Comparison of ENCODE assay signal across 25 cellular contexts in genomic region chr2:60437080-60437765, GRCh38.
DNase-seq lines count a peak whose midpoint lies in the region; ATAC-seq, FAIRE-seq and TF ChIP-seq lines count a peak whose summit lies in the region.
"Had no signal": no experiment of that assay in that cellular context is flagged by ENCODE, and none has a peak within 500 bp of the region (broad histone marks: within the 10 kb centered on the region; RNA-seq: fewer than 3 reads in every experiment).

No MANE protein-coding gene starts in this region.

- POLR2A ChIA-PET in WTC11 (lab: Charles Lee) = no interaction called here

- H3K9me3 Mint-ChIP-seq in IgD-negative memory B cell (no peaks in the 10 kb centered on the region), WTC11 (no peaks in the 10 kb centered on the region), nephron (no peaks in the 10 kb centered on the region)
- no peaks in the 10 kb centered on the region for H3K9me3 Mint-ChIP-seq in activated naive CD4-positive, alpha-beta T cell treated with anti-CD3 and anti-CD28 coated beads for 36 hours
- H3K9me3 Mint-ChIP-seq: CD4-positive, alpha-beta T cell had no signal

- H3K27ac Mint-ChIP-seq in IgD-negative memory B cell (peak overlapping the region; percentile 32 to 82 (median 54)), WTC11 (no peak overlapping the region), nephron (peak overlapping the region in 2 of 3 experiments; percentile 2 to 57)
- no peak overlapping the region for H3K27ac Mint-ChIP-seq in activated naive CD4-positive, alpha-beta T cell treated with anti-CD3 and anti-CD28 coated beads for 36 hours
- H3K27ac Mint-ChIP-seq: CD4-positive, alpha-beta T cell had no signal

- H3K4me3 ChIP-seq in BLaER1 treated with 17β-estradiol and CSF1 and Interleukin-3, amounts not matched to agents 10 nM and 100 nM = no peak overlapping the region
- H3K4me3 ChIP-seq: A549, K562, Peyer's patch, SK-N-MC had no signal

- TF ChIP-seq CTCF in WTC11 (IDR thresholded peaks at IDR 0.05) (no peak), nephron (IDR thresholded peaks at IDR 0.05; ENCODE audit: unreplicated experiment in 3 of 3) (no peak)

- H4K20me1 ChIP-seq in BLaER1 treated with 17β-estradiol and CSF1 and Interleukin-3, amounts not matched to agents 10 nM and 100 nM = no peaks in the 10 kb centered on the region

- H3K4me3 Mint-ChIP-seq in IgD-negative memory B cell (peak overlapping the region in 2 of 4 donors; percentile 8 to 45), WTC11 (no peak overlapping the region), nephron (no peak overlapping the region)
- no peak overlapping the region for H3K4me3 Mint-ChIP-seq in activated naive CD4-positive, alpha-beta T cell treated with anti-CD3 and anti-CD28 coated beads for 36 hours
- H3K4me3 Mint-ChIP-seq: CD4-positive, alpha-beta T cell had no signal

- peaks cover 33 to 64% (median 46%) of the 10 kb centered on the region in 10 experiments for H3K4me1 ChIP-seq in BLaER1 treated with 17β-estradiol and CSF1 and Interleukin-3, amounts not matched to agents 10 nM and 100 nM
- H3K4me1 ChIP-seq: A549, BE2C had no signal

- H3K9me3 ChIP-seq in BLaER1 treated with 17β-estradiol and CSF1 and Interleukin-3, amounts not matched to agents 10 nM and 100 nM (replicated peaks in 1 of 11) = no peaks in the 10 kb centered on the region
- H3K9me3 ChIP-seq: A549, BE2C, Peyer's patch had no signal

- CTCF ChIA-PET in WTC11 (lab: Charles Lee) = interaction anchor here (0.5 to 0.9 kb wide), 3 partner anchors 160 to 574 kb away, joined by 3 to 4 read pairs (median 3); no protein-coding TSS in a partner anchor
- CTCF ChIA-PET in activated naive CD4-positive, alpha-beta T cell treated with anti-CD3 and anti-CD28 coated beads for 36 hours (lab: Charles Lee) = interaction anchor here (0.6 kb wide), 1 partner anchor 176 kb away, joined by 4 read pairs; no protein-coding TSS in a partner anchor

- no peak for FAIRE-seq in RCC 7860 (lab: Jason Lieb, UNC)
- FAIRE-seq: A549, K562 had no signal

- peak; percentile 52 for ATAC-seq in WTC11
- ATAC-seq: A549, HCT116, K562, Right ventricle myocardium inferior had no signal

- H3K27me3 Mint-ChIP-seq in IgD-negative memory B cell (no peaks in the 10 kb centered on the region), WTC11 (ENCODE audit: low read depth) (peaks cover 10% of the 10 kb centered on the region), nephron (ENCODE audit: low read depth) (no peaks in the 10 kb centered on the region)
- H3K27me3 Mint-ChIP-seq in activated naive CD4-positive, alpha-beta T cell treated with anti-CD3 and anti-CD28 coated beads for 36 hours (ENCODE audit: low read depth) = peaks cover 2% of the 10 kb centered on the region

- peak overlapping the region in 6 of 11 experiments; percentile 2 to 74 (median 24); a peak in 4 of 22 replicates for H3K27ac ChIP-seq in BLaER1 treated with 17β-estradiol and CSF1 and Interleukin-3, amounts not matched to agents 10 nM and 100 nM
- H3K27ac ChIP-seq: A549, Peyer's patch, SK-N-MC had no signal

- DNase-seq in WTC11 (ENCODE audit: low spot score) (peak; percentile 23), DMS153 (lab: John Stamatoyannopoulos, UW) (no peak), epidermal melanocyte (ENCODE audit: insufficient read length, low spot score) (no peak), RCC 7860 (ENCODE audit: low spot score) (no peak)
- no peak for DNase-seq in activated naive CD4-positive, alpha-beta T cell treated with anti-CD3 and anti-CD28 coated beads for 36 hours
- DNase-seq: BE2C; CD4-positive, alpha-beta T cell; COR-L47; DMS 273 treated with DMSO at 0.1 percent for 48 hours; GDM1; GOT3; NCI-H1092; NCI-H1436 treated with DMSO at 0.1 percent for 48 hours; NCI-H1930; NCI-H69; Peyer's patch; SW 1271 had no signal

- peak overlapping the region; percentile 55 to 83 (median 67) for H3K4me2 ChIP-seq in BLaER1 treated with 17β-estradiol and CSF1 and Interleukin-3, amounts not matched to agents 10 nM and 100 nM
- H3K4me2 ChIP-seq: A549 had no signal

- peak overlapping the region in 1 of 11 experiments; percentile 41; a peak in 1 of 22 replicates for H3K9ac ChIP-seq in BLaER1 treated with 17β-estradiol and CSF1 and Interleukin-3, amounts not matched to agents 10 nM and 100 nM

- peaks cover 59 to 69% (median 63%) of the 10 kb centered on the region in 3 donors for H3K4me1 Mint-ChIP-seq in IgD-negative memory B cell
- peaks cover 56% of the 10 kb centered on the region for H3K4me1 Mint-ChIP-seq in WTC11
- H3K4me1 Mint-ChIP-seq in nephron = peaks cover 49% of the 10 kb centered on the region
- H3K4me1 Mint-ChIP-seq in activated naive CD4-positive, alpha-beta T cell treated with anti-CD3 and anti-CD28 coated beads for 36 hours (ENCODE audit: low read depth) = no peaks in the 10 kb centered on the region

- no peaks in the 10 kb centered on the region for H3K36me3 ChIP-seq in BLaER1 treated with 17β-estradiol and CSF1 and Interleukin-3, amounts not matched to agents 10 nM and 100 nM
- H3K36me3 ChIP-seq: BE2C, Peyer's patch had no signal

- H3K36me3 Mint-ChIP-seq in IgD-negative memory B cell (no peaks in the 10 kb centered on the region), WTC11 (no peaks in the 10 kb centered on the region), nephron (ENCODE audit: low read depth) (no peaks in the 10 kb centered on the region)
- H3K36me3 Mint-ChIP-seq in activated naive CD4-positive, alpha-beta T cell treated with anti-CD3 and anti-CD28 coated beads for 36 hours (ENCODE audit: low read depth) = no peaks in the 10 kb centered on the region

- intact Hi-C loops in activated naive CD4-positive, alpha-beta T cell treated with anti-CD3 and anti-CD28 coated beads for 36 hours (cut with micrococcal nuclease) = no loop called here

- H3K27me3 ChIP-seq in BLaER1 treated with 17β-estradiol and CSF1 and Interleukin-3, amounts not matched to agents 10 nM and 100 nM = no peaks in the 10 kb centered on the region
- H3K27me3 ChIP-seq: BE2C, Peyer's patch had no signal

TF ChIP-seq in WTC11, 78 proteins besides CTCF, POLR2A, EP300 and RAD21 (continues in another document):
- TF ChIP-seq ESRRA (CRISPR knock-in tag; IDR thresholded peaks at IDR 0.05; ENCODE audit: borderline replicate concordance) = no peak
- no peak for TF ChIP-seq AR (CRISPR knock-in tag; IDR thresholded peaks at IDR 0.05)
- no peak for TF ChIP-seq NR3C1 (CRISPR knock-in tag; conservative IDR thresholded peaks at IDR 0.05; ENCODE audit: low read depth)
- TF ChIP-seq ZMAT4 (CRISPR knock-in tag; IDR thresholded peaks at IDR 0.05) = no peak
- no peak for TF ChIP-seq NR1H2 (CRISPR knock-in tag; IDR thresholded peaks at IDR 0.05)
- TF ChIP-seq MAX (CRISPR knock-in tag; IDR thresholded peaks at IDR 0.05) = no peak
- no peak for TF ChIP-seq E2F1 (CRISPR knock-in tag; IDR thresholded peaks at IDR 0.05)
- TF ChIP-seq TCF7 (CRISPR knock-in tag; IDR thresholded peaks at IDR 0.05; ENCODE audit: low read depth) = no peak

Comparison
In these comparisons a context has a peak if more than half of its experiments do, and no peak if none do; other contexts are left out.
1. H3K27ac Mint-ChIP-seq: peak in IgD-negative memory B cell (3 of 3) and nephron (2 of 3); none in WTC11 (single experiment) and activated naive CD4-positive, alpha-beta T cell treated with anti-CD3 and anti-CD28 coated beads for 36 hours (single experiment).